Comparison of ENCODE assay signal across 15 cellular contexts in genomic region chr5:143888912-143889311, GRCh38.
"Had no signal": no experiment of that assay in that cellular context is flagged by ENCODE, and none has a peak within 500 bp of the region (broad histone marks: within the 10 kb centered on the region; RNA-seq: fewer than 3 reads in every experiment).

No MANE protein-coding gene starts in this region.

- ATAC-seq: effector memory CD8-positive, alpha-beta T cell; natural killer cell had no signal

- H3K36me3 ChIP-seq: gastrocnemius medialis, right atrium auricular region, stomach had no signal

- DNase-seq: activated CD4-positive, alpha-beta T cell treated with anti-CD3 and anti-CD28 coated beads, Interleukin-2, amount 10 ng/mL, durations not matched to agents 7 days and 5 days; activated CD4-positive, CD25-positive, alpha-beta regulatory T cell; activated naive CD4-positive, alpha-beta T cell; anterior cingulate cortex; dermis blood vessel endothelial cell; effector memory CD8-positive, alpha-beta T cell; gastrocnemius medialis; islet precursor cell; mammary epithelial cell; natural killer cell; stimulated activated CD4-positive, alpha-beta T cell treated with anti-CD3 and anti-CD28 coated beads, Interleukin-1b, Interleukin-23, amount 100 ng/mL, for 48 hours; stomach; testis had no signal

- H3K9me3 ChIP-seq: gastrocnemius medialis, right atrium auricular region, stomach, testis had no signal

- H3K27ac ChIP-seq: epithelial cell of prostate, testis had no signal

- H3K27me3 ChIP-seq: gastrocnemius medialis, right atrium auricular region, stomach, testis had no signal

- H3K4me3 ChIP-seq: gastrocnemius medialis, right atrium auricular region, stomach, testis had no signal
